Comparison of ENCODE assay signal across 20 cellular contexts in genomic region chr1:247156787-247157232, GRCh38. TPM values are rescaled to one million over a fixed set of nuclear protein-coding genes. Genes with fewer than 3 reads are reported as not detected.
A peak's percentile ranks its signal among the peaks of the same experiment; 100 is the strongest.
DNase-seq lines count a peak whose midpoint lies in the region; ATAC-seq and TF ChIP-seq lines count a peak whose summit lies in the region.
"Had no signal": no experiment of that assay in that cellular context is flagged by ENCODE, and none has a peak within 500 bp of the region (broad histone marks: within the 10 kb centered on the region; RNA-seq: fewer than 3 reads in every experiment).

No MANE protein-coding gene starts in this region.

- peak overlapping the region; percentile 12 for H3K4me3 ChIP-seq in coronary artery
- H3K4me3 ChIP-seq: left ventricle myocardium inferior, mucosa of descending colon, neural progenitor cell, prostate gland, stomach, upper lobe of left lung had no signal

- peaks cover 66% of the 10 kb centered on the region for H3K9me3 Mint-ChIP-seq in progenitor cell of endocrine pancreas (ENCODE audit: low read depth)

- H3K27ac ChIP-seq in coronary artery: no peak overlapping the region
- H3K27ac ChIP-seq: left ventricle myocardium inferior, neural progenitor cell, prostate gland, stomach, upper lobe of left lung had no signal

- no peak overlapping the region for H3K4me3 Mint-ChIP-seq in progenitor cell of endocrine pancreas (ENCODE audit: low read depth)
- H3K4me3 Mint-ChIP-seq: activated B cell treated with CpG ODN at 0.5 μM for 24 hours; activated CD8-positive, alpha-beta T cell treated with anti-CD3 and anti-CD28 coated beads for 36 hours; activated naive CD8-positive, alpha-beta T cell treated with anti-CD3 and anti-CD28 coated beads, Interleukin-2, amount 10 ng/mL, durations not matched to agents 7 days and 5 days; neural progenitor cell had no signal

- no peak for ATAC-seq in HG03520 (IDR thresholded peaks at IDR 0.05; ENCODE audit: unreplicated experiment)
- ATAC-seq: activated CD8-positive, alpha-beta T cell treated with anti-CD3 and anti-CD28 coated beads for 36 hours; mucosa of descending colon; Panc1 had no signal

- H3K27ac Mint-ChIP-seq in progenitor cell of endocrine pancreas: peak overlapping the region; percentile 79
- H3K27ac Mint-ChIP-seq: activated B cell treated with CpG ODN at 0.5 μM for 24 hours; activated CD8-positive, alpha-beta T cell treated with anti-CD3 and anti-CD28 coated beads for 36 hours; activated naive CD8-positive, alpha-beta T cell treated with anti-CD3 and anti-CD28 coated beads, Interleukin-2, amount 10 ng/mL, durations not matched to agents 7 days and 5 days; neural progenitor cell had no signal

- DNase-seq in EH (ENCODE audit: low read depth) (peak; percentile 4), LHCN-M2 (ENCODE audit: low read depth) (peak; percentile 12), coronary artery (ENCODE audit: low spot score) (no peak), progenitor cell of endocrine pancreas (ENCODE audit: low spot score, unreplicated experiment) (no peak)
- no peak for DNase-seq in activated CD4-positive, alpha-beta T cell treated with anti-CD3 and anti-CD28 coated beads for 1 hour
- DNase-seq in activated CD8-positive, alpha-beta memory T cell treated with anti-CD3 and anti-CD28 coated beads, Interleukin-2, amount 50 U/mL, for 4 hours: no peak
- DNase-seq: activated B cell treated with CpG ODN at 0.5 μM for 24 hours; activated CD8-positive, alpha-beta T cell treated with anti-CD3 and anti-CD28 coated beads for 36 hours; activated naive CD8-positive, alpha-beta T cell treated with anti-CD3 and anti-CD28 coated beads, Interleukin-2, amount 10 ng/mL, durations not matched to agents 7 days and 5 days; left ventricle myocardium inferior; mucosa of descending colon; NCI-H1436; small intestine; stimulated activated CD4-positive, alpha-beta T cell treated with anti-CD3 and anti-CD28 coated beads, Interleukin-4, amount 100 ng/mL, for 1 hour; stomach; upper lobe of left lung had no signal

- no peaks in the 10 kb centered on the region for H3K27me3 Mint-ChIP-seq in progenitor cell of endocrine pancreas
- H3K27me3 Mint-ChIP-seq: activated B cell treated with CpG ODN at 0.5 μM for 24 hours; activated CD8-positive, alpha-beta T cell treated with anti-CD3 and anti-CD28 coated beads for 36 hours; activated naive CD8-positive, alpha-beta T cell treated with anti-CD3 and anti-CD28 coated beads, Interleukin-2, amount 10 ng/mL, durations not matched to agents 7 days and 5 days had no signal

- H3K4me1 Mint-ChIP-seq in progenitor cell of endocrine pancreas (ENCODE audit: low read depth): no peaks in the 10 kb centered on the region
- H3K4me1 Mint-ChIP-seq: activated B cell treated with CpG ODN at 0.5 μM for 24 hours; activated naive CD8-positive, alpha-beta T cell treated with anti-CD3 and anti-CD28 coated beads, Interleukin-2, amount 10 ng/mL, durations not matched to agents 7 days and 5 days; neural progenitor cell had no signal

- TF ChIP-seq CTCF in coronary artery (IDR thresholded peaks at IDR 0.05) (no peak), progenitor cell of endocrine pancreas (IDR thresholded peaks at IDR 0.05; ENCODE audit: unreplicated experiment) (no peak)

- peaks cover 87% of the 10 kb centered on the region for H3K36me3 Mint-ChIP-seq in progenitor cell of endocrine pancreas (ENCODE audit: insufficient read depth)

RNA-seq across cellular contexts. Expression of gene ZNF124, which starts 15.0 kb away (rescaled TPM):
- total RNA-seq in LHCN-M2 (2014; rRNA removed) (19.3 and 19.9 TPM in 2 replicates), progenitor cell of endocrine pancreas (233 and 273 TPM in 2 replicates)
- polyA plus RNA-seq in LHCN-M2 (2012): 2.2 TPM

RNA-seq across cellular contexts. Expression of gene ZNF669, which starts 52.7 kb away (rescaled TPM):
- total RNA-seq in LHCN-M2 (2014; rRNA removed) (11.5 and 12.0 TPM in 2 replicates), progenitor cell of endocrine pancreas (19.7 and 21.8 TPM in 2 replicates)
- 2.9 TPM for polyA plus RNA-seq in LHCN-M2 (2012)

Comparison
In these comparisons a context has a peak if more than half of its experiments do, and no peak if none do; other contexts are left out.
1. DNase-seq: peak in EH (single experiment) and LHCN-M2 (single experiment); none in coronary artery (single experiment), progenitor cell of endocrine pancreas (single experiment), activated CD4-positive, alpha-beta T cell treated with anti-CD3 and anti-CD28 coated beads for 1 hour (single experiment) and activated CD8-positive, alpha-beta memory T cell treated with anti-CD3 and anti-CD28 coated beads, Interleukin-2, amount 50 U/mL, for 4 hours (single experiment).
2. RNA of gene ZNF124, which starts 15.0 kb away (total RNA-seq): 233 to 273 TPM in progenitor cell of endocrine pancreas; 19.3 to 19.9 TPM in LHCN-M2; every median in the first group is over 10 times any median in the second.